In genomic region chr17:50218771-50219315, GRCh38 we compare ENCODE assay signal across 11 cellular contexts. TPM values are rescaled to one million over a fixed set of nuclear protein-coding genes. Genes with fewer than 3 reads are reported as not detected.
DNase-seq lines count a peak whose midpoint lies in the region; ATAC-seq and TF ChIP-seq lines count a peak whose summit lies in the region.
"Had no signal": no experiment of that assay in that cellular context is flagged by ENCODE, and none has a peak within 500 bp of the region (broad histone marks: within the 10 kb centered on the region; RNA-seq: fewer than 3 reads in every experiment).

No MANE protein-coding gene starts in this region.

- DNase-seq in EH (ENCODE audit: low read depth) (peak; percentile 98), Peyer's patch (peak in 1 of 3 donors; percentile 27), esophagus muscularis mucosa (ENCODE audit: extremely low spot score) (peak; percentile 88), retinal pigment epithelial cell (ENCODE audit: low read depth) (peak; percentile 47)
- DNase-seq: activated CD8-positive, alpha-beta memory T cell treated with anti-CD3 and anti-CD28 coated beads, Interleukin-2, amount 50 U/mL, for 48 hours; GF-D8; NCI-H345 had no signal

- TF ChIP-seq CTCF in Peyer's patch (IDR thresholded peaks at IDR 0.05) = no peak
- TF ChIP-seq CTCF in esophagus muscularis mucosa (IDR thresholded peaks at IDR 0.05) = no peak
- no peak for TF ChIP-seq CTCF in retinal pigment epithelial cell (conservative IDR thresholded peaks at IDR 0.05; ENCODE audit: low read depth, low read length)

- H3K27me3 ChIP-seq in Peyer's patch (no peaks in the 10 kb centered on the region), esophagus muscularis mucosa (no peaks in the 10 kb centered on the region)

- TF ChIP-seq POLR2A in Peyer's patch (IDR thresholded peaks at IDR 0.05) (no peak), esophagus muscularis mucosa (IDR thresholded peaks at IDR 0.05; ENCODE audit: low read depth) (no peak)

- intact Hi-C loops in esophagus muscularis mucosa (cut with DNase I) = no loop called here

- H3K9me3 ChIP-seq in Peyer's patch (no peaks in the 10 kb centered on the region), esophagus muscularis mucosa (no peaks in the 10 kb centered on the region)

- peak overlapping the region; percentile 3 to 43 (median 24) for H3K27ac ChIP-seq in Peyer's patch
- peak overlapping the region; percentile 67 to 75 (median 68) for H3K27ac ChIP-seq in esophagus muscularis mucosa (replicated peaks in 1 of 4)

- H3K36me3 ChIP-seq in Peyer's patch = no peaks in the 10 kb centered on the region
- H3K36me3 ChIP-seq in esophagus muscularis mucosa = no peaks in the 10 kb centered on the region

- ATAC-seq in HG03439 (IDR thresholded peaks at IDR 0.05; ENCODE audit: unreplicated experiment) (no peak), HG03097 (IDR thresholded peaks at IDR 0.05; ENCODE audit: low FRiP score, unreplicated experiment) (no peak), GM19397 (IDR thresholded peaks at IDR 0.05; ENCODE audit: unreplicated experiment) (no peak), GM18517 (IDR thresholded peaks at IDR 0.05; ENCODE audit: unreplicated experiment) (no peak)

- TF ChIP-seq EP300 in esophagus muscularis mucosa (IDR thresholded peaks at IDR 0.05) = no peak

- H3K4me3 ChIP-seq in Peyer's patch (no peak overlapping the region), esophagus muscularis mucosa (no peak overlapping the region), retinal pigment epithelial cell (ENCODE audit: low read length) (no peak overlapping the region)

- WGBS in esophagus muscularis mucosa = 46% methylated on average over 1 of the region's 1 CpG

- peaks cover 0 to 16% (median 0%) of the 10 kb centered on the region in 4 donors for H3K4me1 ChIP-seq in Peyer's patch
- H3K4me1 ChIP-seq in esophagus muscularis mucosa = peaks cover 32 to 73% (median 65%) of the 10 kb centered on the region in 4 donors

RNA-seq across cellular contexts. Expression of gene COL1A1, which starts 17.4 kb away (rescaled TPM):
- 100 to 1,000 TPM in 1 of 4 donors, 10 to 100 TPM in 3; 11.3 to 287 (median 31.9) TPM for total RNA-seq in Peyer's patch
- 100 to 1,000 TPM in 1 of 4 donors, 10 to 100 TPM in 3; 20.7 to 123 (median 41.5) TPM for total RNA-seq in esophagus muscularis mucosa

RNA-seq across cellular contexts. Expression of gene SGCA, which starts 53.0 kb away (rescaled TPM):
- total RNA-seq in Peyer's patch (1 to 10 TPM in 3 of 4 donors, not detected in 1; 2.9 to 3.5 (median 3.5) TPM), esophagus muscularis mucosa (100 to 1,000 TPM in 1 of 4 donors, 10 to 100 TPM in 3; 72.7 to 145 (median 82.8) TPM)

RNA-seq across cellular contexts. Expression of gene TMEM92, which starts 55.4 kb away (rescaled TPM):
- total RNA-seq in Peyer's patch (10 to 100 TPM in 3 of 4 donors, under 1 TPM in 1; 0.83 to 86.0 (median 50.6) TPM), esophagus muscularis mucosa (under 1 TPM in 1 of 4 donors, not detected in 3; 0.80 TPM)

Comparison
In these comparisons a context has a peak if more than half of its experiments do, and no peak if none do; other contexts are left out.
1. RNA of gene SGCA, which starts 53.0 kb away (total RNA-seq): 72.7 to 145 TPM in esophagus muscularis mucosa; 2.9 to 3.5 TPM in Peyer's patch; every median in the first group is over 10 times any median in the second.